38 cellular contexts compared by ENCODE assay signal in the genomic region with DNA sequence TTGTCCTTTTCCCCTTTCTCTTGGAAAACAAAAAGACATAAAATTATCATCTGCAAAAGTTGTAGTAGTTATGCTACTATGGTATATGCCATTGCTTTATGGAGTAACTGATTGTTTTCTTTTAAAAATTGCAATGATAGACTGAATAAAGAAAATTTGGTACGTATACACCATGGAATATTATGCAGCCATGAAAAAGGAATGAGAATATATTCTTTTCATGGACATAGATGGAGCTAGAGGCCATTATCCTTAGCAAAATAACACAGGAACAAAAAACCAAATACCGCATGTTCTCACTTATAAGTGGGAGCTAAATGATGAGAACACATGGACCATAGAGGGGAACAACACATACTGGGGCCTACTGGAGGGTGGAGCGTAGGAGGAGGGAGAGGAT.
"Had no signal": no experiment of that assay in that cellular context is flagged by ENCODE, and none has a peak within 500 bp of the region (broad histone marks: within the 10 kb centered on the region; RNA-seq: fewer than 3 reads in every experiment).

No MANE protein-coding gene starts in this region.

- H3K4me1 ChIP-seq: ascending aorta had no signal

- H3K36me3 Mint-ChIP-seq: activated CD8-positive, alpha-beta memory T cell treated with anti-CD3 and anti-CD28 coated beads, Interleukin-2, amount 10 ng/mL, durations not matched to agents 7 days and 5 days; activated naive CD4-positive, alpha-beta T cell treated with anti-CD3 and anti-CD28 coated beads, Interleukin-2, amount 10 ng/mL, durations not matched to agents 7 days and 5 days; activated naive CD4-positive, alpha-beta T cell treated with anti-CD3 and anti-CD28 coated beads, Interleukin-2, amount 50 U/mL, for 24 hours; activated naive CD8-positive, alpha-beta T cell; activated naive CD8-positive, alpha-beta T cell treated with anti-CD3 and anti-CD28 coated beads, Interleukin-2, amount 10 ng/mL, durations not matched to agents 7 days and 5 days; brain had no signal

- H3K27me3 Mint-ChIP-seq: activated CD4-positive, alpha-beta memory T cell treated with anti-CD3 and anti-CD28 coated beads, Interleukin-2, amount 10 ng/mL, durations not matched to agents 7 days and 5 days; activated CD4-positive, alpha-beta T cell treated with anti-CD3 and anti-CD28 coated beads for 36 hours; activated CD4-positive, alpha-beta T cell treated with anti-CD3 and anti-CD28 coated beads, Interleukin-2, amount 10 ng/mL, durations not matched to agents 7 days and 5 days; activated CD8-positive, alpha-beta memory T cell treated with anti-CD3 and anti-CD28 coated beads, Interleukin-2, amount 10 ng/mL, durations not matched to agents 7 days and 5 days; activated naive CD4-positive, alpha-beta T cell treated with anti-CD3 and anti-CD28 coated beads, Interleukin-2, amount 10 ng/mL, durations not matched to agents 7 days and 5 days; activated naive CD4-positive, alpha-beta T cell treated with anti-CD3 and anti-CD28 coated beads, Interleukin-2, amount 50 U/mL, for 24 hours; activated naive CD8-positive, alpha-beta T cell; activated naive CD8-positive, alpha-beta T cell treated with anti-CD3 and anti-CD28 coated beads, Interleukin-2, amount 10 ng/mL, durations not matched to agents 7 days and 5 days; activated naive CD8-positive, alpha-beta T cell treated with anti-CD3 and anti-CD28 coated beads, Interleukin-2, amount 50 U/mL, for 24 hours; activated T-cell treated with anti-CD3 and anti-CD28 coated beads, Interleukin-2, amount 50 U/mL, for 24 hours; brain; central memory CD8-positive, alpha-beta T cell had no signal

- H3K4me3 ChIP-seq: ascending aorta, cardiac muscle cell had no signal

- H3K27ac Mint-ChIP-seq: activated CD4-positive, alpha-beta memory T cell treated with anti-CD3 and anti-CD28 coated beads, Interleukin-2, amount 10 ng/mL, durations not matched to agents 7 days and 5 days; activated CD4-positive, alpha-beta T cell treated with anti-CD3 and anti-CD28 coated beads for 36 hours; activated CD4-positive, alpha-beta T cell treated with anti-CD3 and anti-CD28 coated beads, Interleukin-2, amount 10 ng/mL, durations not matched to agents 7 days and 5 days; activated CD8-positive, alpha-beta memory T cell treated with anti-CD3 and anti-CD28 coated beads, Interleukin-2, amount 10 ng/mL, durations not matched to agents 7 days and 5 days; activated CD8-positive, alpha-beta T cell treated with anti-CD3 and anti-CD28 coated beads, Interleukin-2, amount 10 ng/mL, durations not matched to agents 7 days and 5 days; activated naive CD4-positive, alpha-beta T cell treated with anti-CD3 and anti-CD28 coated beads, Interleukin-2, amount 10 ng/mL, durations not matched to agents 7 days and 5 days; activated naive CD4-positive, alpha-beta T cell treated with anti-CD3 and anti-CD28 coated beads, Interleukin-2, amount 50 U/mL, for 24 hours; activated naive CD8-positive, alpha-beta T cell; activated naive CD8-positive, alpha-beta T cell treated with anti-CD3 and anti-CD28 coated beads, Interleukin-2, amount 10 ng/mL, durations not matched to agents 7 days and 5 days; activated naive CD8-positive, alpha-beta T cell treated with anti-CD3 and anti-CD28 coated beads, Interleukin-2, amount 50 U/mL, for 24 hours; activated T-cell treated with anti-CD3 and anti-CD28 coated beads, Interleukin-2, amount 50 U/mL, for 24 hours; activated T-helper 2 cell treated with anti-CD3 and anti-CD28 coated beads, Interferon-gamma antibody, Interleukin-2, Interleukin-4, amounts not matched to agents 10 μg/mL and 5 μg/mL and 100 μg/mL, durations not matched to agents 14 hours and 24 hours and 36 hours; brain; T-helper 1 cell treated with Interleukin-12 subunit alpha and Interleukin-12 subunit beta and Interleukin-4 antibody, amounts not matched to agents 30 μg/mL and 1 μg/mL, for 36 hours; T-helper 2 cell treated with Interferon-gamma antibody and Interleukin-4, amounts not matched to agents 5 μg/mL and 100 μg/mL, for 36 hours had no signal

- ATAC-seq: activated CD4-positive, alpha-beta T cell treated with anti-CD3 and anti-CD28 coated beads for 36 hours; activated CD4-positive, CD25-positive, alpha-beta regulatory T cell treated with anti-CD3 and anti-CD28 coated beads, Interleukin-2, amount 50 U/mL, for 24 hours; activated CD8-positive, alpha-beta memory T cell treated with anti-CD3 and anti-CD28 coated beads, Interleukin-2, amount 10 ng/mL, durations not matched to agents 7 days and 5 days; activated CD8-positive, alpha-beta T cell treated with anti-CD3 and anti-CD28 coated beads, Interleukin-2, amount 10 ng/mL, durations not matched to agents 7 days and 5 days; activated naive CD8-positive, alpha-beta T cell treated with anti-CD3 and anti-CD28 coated beads, Interleukin-2, amount 50 U/mL, for 24 hours had no signal

- H3K27me3 ChIP-seq: ascending aorta, cardiac muscle cell had no signal

- DNase-seq: activated CD4-positive, alpha-beta memory T cell treated with anti-CD3 and anti-CD28 coated beads, Interleukin-2, amount 10 ng/mL, durations not matched to agents 7 days and 5 days; activated CD4-positive, alpha-beta T cell treated with anti-CD3 and anti-CD28 coated beads for 1 hour; activated CD4-positive, alpha-beta T cell treated with anti-CD3 and anti-CD28 coated beads for 36 hours; activated CD4-positive, alpha-beta T cell treated with anti-CD3 and anti-CD28 coated beads for 48 hours; activated CD4-positive, alpha-beta T cell treated with anti-CD3 and anti-CD28 coated beads, Interleukin-2, amount 10 ng/mL, durations not matched to agents 7 days and 5 days; activated CD4-positive, alpha-beta T cell treated with anti-CD3 and anti-CD28 coated beads, Interleukin-2, amount 50 U/mL, for 48 hours; activated CD4-positive, CD25-positive, alpha-beta regulatory T cell; activated CD8-positive, alpha-beta memory T cell treated with anti-CD3 and anti-CD28 coated beads for 24 hours; activated CD8-positive, alpha-beta memory T cell treated with anti-CD3 and anti-CD28 coated beads, Interleukin-2, amount 10 ng/mL, durations not matched to agents 7 days and 5 days; activated CD8-positive, alpha-beta memory T cell treated with anti-CD3 and anti-CD28 coated beads, Interleukin-2, amount 50 U/mL, for 48 hours; activated CD8-positive, alpha-beta T cell treated with anti-CD3 and anti-CD28 coated beads, Interleukin-2, amount 10 ng/mL, durations not matched to agents 7 days and 5 days; activated effector memory CD4-positive, alpha-beta T cell treated with Interleukin-2 at 50 U/mL for 16 hours; activated gamma-delta T cell; activated naive CD4-positive, alpha-beta T cell treated with anti-CD3 and anti-CD28 coated beads, Interleukin-2, amount 10 ng/mL, durations not matched to agents 7 days and 5 days; activated naive CD4-positive, alpha-beta T cell treated with Interleukin-2 at 50 U/mL for 16 hours; activated naive CD8-positive, alpha-beta T cell treated with anti-CD3 and anti-CD28 coated beads, Interleukin-2, amount 10 ng/mL, durations not matched to agents 7 days and 5 days; activated naive CD8-positive, alpha-beta T cell treated with anti-CD3 and anti-CD28 coated beads, Interleukin-2, amount 50 U/mL, for 24 hours; activated T-cell treated with anti-CD3 and anti-CD28 coated beads, Interleukin-2, amount 50 U/mL, for 24 hours; activated T-cell treated with anti-CD3 and anti-CD28 coated beads, Interleukin-2, amount 50 U/mL, for 48 hours; amygdala; anterior cingulate cortex; caudate nucleus; cerebellar nuclear complex; T-helper 2 cell; T-helper 9 cell had no signal

- H3K36me3 ChIP-seq: ascending aorta, cardiac muscle cell had no signal

- H3K27ac ChIP-seq: ascending aorta, cardiac muscle cell, VCaP had no signal

- FAIRE-seq: bronchial epithelial cell, TTC549 had no signal

- H3K9me3 ChIP-seq: ascending aorta had no signal

- H3K4me3 Mint-ChIP-seq: activated CD4-positive, alpha-beta memory T cell treated with anti-CD3 and anti-CD28 coated beads, Interleukin-2, amount 10 ng/mL, durations not matched to agents 7 days and 5 days; activated CD4-positive, alpha-beta T cell treated with anti-CD3 and anti-CD28 coated beads for 36 hours; activated CD4-positive, alpha-beta T cell treated with anti-CD3 and anti-CD28 coated beads, Interleukin-2, amount 10 ng/mL, durations not matched to agents 7 days and 5 days; activated CD8-positive, alpha-beta memory T cell treated with anti-CD3 and anti-CD28 coated beads, Interleukin-2, amount 10 ng/mL, durations not matched to agents 7 days and 5 days; activated CD8-positive, alpha-beta T cell treated with anti-CD3 and anti-CD28 coated beads, Interleukin-2, amount 10 ng/mL, durations not matched to agents 7 days and 5 days; activated naive CD4-positive, alpha-beta T cell treated with anti-CD3 and anti-CD28 coated beads, Interleukin-2, amount 10 ng/mL, durations not matched to agents 7 days and 5 days; activated naive CD4-positive, alpha-beta T cell treated with anti-CD3 and anti-CD28 coated beads, Interleukin-2, amount 50 U/mL, for 24 hours; activated naive CD8-positive, alpha-beta T cell; activated naive CD8-positive, alpha-beta T cell treated with anti-CD3 and anti-CD28 coated beads, Interleukin-2, amount 10 ng/mL, durations not matched to agents 7 days and 5 days; activated naive CD8-positive, alpha-beta T cell treated with anti-CD3 and anti-CD28 coated beads, Interleukin-2, amount 50 U/mL, for 24 hours; activated T-cell treated with anti-CD3 and anti-CD28 coated beads, Interleukin-2, amount 50 U/mL, for 24 hours; brain; central memory CD8-positive, alpha-beta T cell; T-helper 1 cell treated with Interleukin-12 subunit alpha and Interleukin-12 subunit beta and Interleukin-4 antibody, amounts not matched to agents 30 μg/mL and 1 μg/mL, for 36 hours; T-helper 2 cell treated with Interferon-gamma antibody and Interleukin-4, amounts not matched to agents 5 μg/mL and 100 μg/mL, for 36 hours had no signal

- H3K4me1 Mint-ChIP-seq: activated CD4-positive, alpha-beta memory T cell treated with anti-CD3 and anti-CD28 coated beads, Interleukin-2, amount 10 ng/mL, durations not matched to agents 7 days and 5 days; activated CD4-positive, alpha-beta T cell treated with anti-CD3 and anti-CD28 coated beads for 36 hours; activated CD4-positive, alpha-beta T cell treated with anti-CD3 and anti-CD28 coated beads, Interleukin-2, amount 10 ng/mL, durations not matched to agents 7 days and 5 days; activated CD8-positive, alpha-beta memory T cell treated with anti-CD3 and anti-CD28 coated beads, Interleukin-2, amount 10 ng/mL, durations not matched to agents 7 days and 5 days; activated naive CD4-positive, alpha-beta T cell treated with anti-CD3 and anti-CD28 coated beads, Interleukin-2, amount 10 ng/mL, durations not matched to agents 7 days and 5 days; activated naive CD4-positive, alpha-beta T cell treated with anti-CD3 and anti-CD28 coated beads, Interleukin-2, amount 50 U/mL, for 24 hours; activated naive CD8-positive, alpha-beta T cell treated with anti-CD3 and anti-CD28 coated beads, Interleukin-2, amount 10 ng/mL, durations not matched to agents 7 days and 5 days; activated naive CD8-positive, alpha-beta T cell treated with anti-CD3 and anti-CD28 coated beads, Interleukin-2, amount 50 U/mL, for 24 hours; brain; central memory CD8-positive, alpha-beta T cell had no signal
